Comparison of ENCODE assay signal across 8 cellular contexts in the genomic region with DNA sequence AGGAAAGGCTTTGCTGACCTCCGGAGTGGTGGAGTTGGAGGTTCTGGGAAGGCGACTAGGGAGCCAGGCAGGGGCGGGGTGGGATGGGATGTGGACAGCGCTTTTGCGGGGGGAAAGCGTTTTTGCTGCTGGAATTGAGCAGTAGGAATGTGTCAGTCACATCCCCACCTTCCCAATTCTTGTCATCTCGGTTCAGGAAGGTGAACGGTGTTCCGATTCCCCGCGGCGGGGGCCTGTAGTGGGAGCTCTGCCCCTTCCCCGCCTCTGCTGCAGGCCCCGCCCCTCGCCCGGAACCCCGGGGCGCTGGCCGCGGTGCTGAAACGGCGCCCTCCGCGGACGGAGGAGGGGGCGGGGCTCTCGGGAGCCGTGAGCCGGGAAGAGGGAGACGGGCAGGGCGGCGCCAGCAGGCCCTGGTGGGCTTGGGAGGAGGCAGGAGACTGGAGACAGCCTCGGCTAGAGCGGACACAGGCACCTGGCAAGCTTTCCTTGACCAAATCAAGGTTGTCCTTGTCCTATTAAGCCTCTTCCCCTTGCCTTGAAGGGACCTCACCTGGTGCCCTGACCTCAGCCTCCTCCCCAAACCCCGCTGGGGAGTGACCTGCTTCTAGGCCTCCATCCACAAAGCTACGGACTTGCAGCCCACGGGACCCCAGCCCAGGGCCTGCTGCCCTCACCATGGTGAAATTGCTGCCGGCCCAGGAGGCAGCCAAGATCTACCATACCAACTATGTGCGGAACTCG. TPM values are rescaled to one million over a fixed set of nuclear protein-coding genes. Genes with fewer than 3 reads are reported as not detected.
DNase-seq lines count a peak whose midpoint lies in the region; ATAC-seq and TF ChIP-seq lines count a peak whose summit lies in the region.

A gene (plus strand): TSS at position 357 of the 741 bp plus-strand sequence. CDS start 319 bp downstream, at position 676.

- no peaks in the 10 kb centered on the region for H3K27me3 Mint-ChIP-seq in T-helper 2 cell treated with Interferon-gamma antibody and Interleukin-4, amounts not matched to agents 5 μg/mL and 100 μg/mL, for 36 hours (ENCODE audit: low read depth)
- H3K27me3 Mint-ChIP-seq in stimulated activated naive CD8-positive, alpha-beta T cell treated with anti-CD3 and anti-CD28 coated beads, Interleukin-15, amount 100 ng/mL, for 72 hours = peaks cover 29% of the 10 kb centered on the region

- no peak within 1 kb of the TSS for H3K27ac Mint-ChIP-seq in T-helper 2 cell treated with Interferon-gamma antibody and Interleukin-4, amounts not matched to agents 5 μg/mL and 100 μg/mL, for 36 hours
- H3K27ac Mint-ChIP-seq in stimulated activated naive CD8-positive, alpha-beta T cell treated with anti-CD3 and anti-CD28 coated beads, Interleukin-15, amount 100 ng/mL, for 72 hours = peak within 1 kb of the TSS in 1 of 2 donors; percentile 89

- DNase-seq in DMS53 treated with DMSO at 0.1 percent for 48 hours (lab: John Stamatoyannopoulos, UW; ENCODE audit: unreplicated experiment) = peak; percentile 27
- DNase-seq in NAMALWA (ENCODE audit: low spot score) = peak; percentile 62
- peak; percentile 62 for DNase-seq in T-helper 2 cell treated with Interferon-gamma antibody and Interleukin-4, amounts not matched to agents 5 μg/mL and 100 μg/mL, for 36 hours (ENCODE audit: low spot score)
- DNase-seq in cerebellar cortex (ENCODE audit: low spot score) = peak; percentile 10
- peak; percentile 55 for DNase-seq in lower lobe of right lung
- peak; percentile 31 to 54 for DNase-seq in stimulated activated naive CD8-positive, alpha-beta T cell treated with anti-CD3 and anti-CD28 coated beads, Interleukin-15, amount 100 ng/mL, for 72 hours
- no peak for DNase-seq in ascending aorta (ENCODE audit: low spot score in 2 of 2)

- peak within 1 kb of the TSS; percentile 29 for H3K4me3 Mint-ChIP-seq in T-helper 2 cell treated with Interferon-gamma antibody and Interleukin-4, amounts not matched to agents 5 μg/mL and 100 μg/mL, for 36 hours
- peak within 1 kb of the TSS in 1 of 2 donors; percentile 27 for H3K4me3 Mint-ChIP-seq in stimulated activated naive CD8-positive, alpha-beta T cell treated with anti-CD3 and anti-CD28 coated beads, Interleukin-15, amount 100 ng/mL, for 72 hours

- H3K27ac ChIP-seq in lower lobe of right lung = no peak within 1 kb of the TSS
- H3K27ac ChIP-seq in ascending aorta = no peak within 1 kb of the TSS

- H3K36me3 ChIP-seq in lower lobe of right lung (no peaks in the 10 kb centered on the region), ascending aorta (no peaks in the 10 kb centered on the region)

- H3K4me3 ChIP-seq in lower lobe of right lung (no peak within 1 kb of the TSS), ascending aorta (no peak within 1 kb of the TSS)

- no peaks in the 10 kb centered on the region for H3K4me1 ChIP-seq in lower lobe of right lung
- no peaks in the 10 kb centered on the region for H3K4me1 ChIP-seq in ascending aorta

- ATAC-seq in lower lobe of right lung (peak; percentile 85 to 91), HG03139 (IDR thresholded peaks at IDR 0.05; ENCODE audit: unreplicated experiment) (no peak)
- peak; percentile 60 for ATAC-seq in stimulated activated naive CD8-positive, alpha-beta T cell treated with anti-CD3 and anti-CD28 coated beads, Interleukin-15, amount 100 ng/mL, for 72 hours

- no peaks in the 10 kb centered on the region for H3K9me3 Mint-ChIP-seq in T-helper 2 cell treated with Interferon-gamma antibody and Interleukin-4, amounts not matched to agents 5 μg/mL and 100 μg/mL, for 36 hours
- H3K9me3 Mint-ChIP-seq in stimulated activated naive CD8-positive, alpha-beta T cell treated with anti-CD3 and anti-CD28 coated beads, Interleukin-15, amount 100 ng/mL, for 72 hours = no peaks in the 10 kb centered on the region

- H3K9me3 ChIP-seq in lower lobe of right lung = no peaks in the 10 kb centered on the region
- H3K9me3 ChIP-seq in ascending aorta = no peaks in the 10 kb centered on the region

- H3K27me3 ChIP-seq in lower lobe of right lung (ENCODE audit: low read depth) (peaks cover 36% of the 10 kb centered on the region), ascending aorta (no peaks in the 10 kb centered on the region)

- intact Hi-C loops in lower lobe of right lung (cut with DNase I) = no loop called here
- intact Hi-C loops in ascending aorta (cut with DNase I) = no loop called here

- H3K4me1 Mint-ChIP-seq in T-helper 2 cell treated with Interferon-gamma antibody and Interleukin-4, amounts not matched to agents 5 μg/mL and 100 μg/mL, for 36 hours (ENCODE audit: low read depth) = no peaks in the 10 kb centered on the region
- H3K4me1 Mint-ChIP-seq in stimulated activated naive CD8-positive, alpha-beta T cell treated with anti-CD3 and anti-CD28 coated beads, Interleukin-15, amount 100 ng/mL, for 72 hours = peaks cover 5% of the 10 kb centered on the region

- H3K36me3 Mint-ChIP-seq in T-helper 2 cell treated with Interferon-gamma antibody and Interleukin-4, amounts not matched to agents 5 μg/mL and 100 μg/mL, for 36 hours (ENCODE audit: low read depth) = no peaks in the 10 kb centered on the region

- TF ChIP-seq CTCF in lower lobe of right lung (IDR thresholded peaks at IDR 0.05) (no peak), ascending aorta (IDR thresholded peaks at IDR 0.05) (no peak)

RNA-seq across cellular contexts. Expression of the gene that starts here (rescaled TPM):
- not detected for total RNA-seq in lower lobe of right lung
- not detected for total RNA-seq in ascending aorta

Comparison
In these comparisons a context has a peak if more than half of its experiments do, and no peak if none do; other contexts are left out.
1. Peak in DNase-seq and ATAC-seq in lower lobe of right lung; RNA of the gene not detected or under 1 TPM.
2. DNase-seq: peak in DMS53 treated with DMSO at 0.1 percent for 48 hours (single experiment), NAMALWA (single experiment), T-helper 2 cell treated with Interferon-gamma antibody and Interleukin-4, amounts not matched to agents 5 μg/mL and 100 μg/mL, for 36 hours (single experiment), cerebellar cortex (single experiment) and stimulated activated naive CD8-positive, alpha-beta T cell treated with anti-CD3 and anti-CD28 coated beads, Interleukin-15, amount 100 ng/mL, for 72 hours (2 of 2); none in ascending aorta (0 of 2).